ENCODE assay signal across 16 cellular contexts in genomic region chr5:97525780-97526179, GRCh38.
"Had no signal": no experiment of that assay in that cellular context is flagged by ENCODE, and none has a peak within 500 bp of the region (broad histone marks: within the 10 kb centered on the region; RNA-seq: fewer than 3 reads in every experiment).

No MANE protein-coding gene starts in this region.

- H3K9me3 ChIP-seq: esophagus squamous epithelium, lower lobe of right lung, neutrophil, thyroid gland, vagina had no signal

- H3K27ac Mint-ChIP-seq: activated CD4-positive, alpha-beta T cell treated with anti-CD3 and anti-CD28 coated beads, Interleukin-2, amount 10 ng/mL, durations not matched to agents 24 days and 14 days; activated naive CD4-positive, alpha-beta T cell treated with anti-CD3 and anti-CD28 coated beads, Interleukin-2, amount 10 ng/mL, durations not matched to agents 7 days and 5 days; activated T-helper 17 cell treated with anti-CD3 and anti-CD28 coated beads, Interleukin-2, amount 50 U/mL, for 72 hours; immature natural killer cell; naive thymus-derived CD8-positive, alpha-beta T cell; stimulated activated effector memory CD8-positive, alpha-beta T cell treated with anti-CD3 and anti-CD28 coated beads, Interleukin-12 subunit alpha, Interleukin-12 subunit beta, amount 100 ng/mL, for 72 hours had no signal

- H3K9me3 Mint-ChIP-seq: activated CD4-positive, alpha-beta T cell treated with anti-CD3 and anti-CD28 coated beads, Interleukin-2, amount 10 ng/mL, durations not matched to agents 24 days and 14 days; activated naive CD4-positive, alpha-beta T cell treated with anti-CD3 and anti-CD28 coated beads, Interleukin-2, amount 10 ng/mL, durations not matched to agents 7 days and 5 days; activated T-helper 17 cell treated with anti-CD3 and anti-CD28 coated beads, Interleukin-2, amount 50 U/mL, for 72 hours had no signal

- H3K4me1 Mint-ChIP-seq: activated CD4-positive, alpha-beta T cell treated with anti-CD3 and anti-CD28 coated beads, Interleukin-2, amount 10 ng/mL, durations not matched to agents 24 days and 14 days; activated naive CD4-positive, alpha-beta T cell treated with anti-CD3 and anti-CD28 coated beads, Interleukin-2, amount 10 ng/mL, durations not matched to agents 7 days and 5 days; activated T-helper 17 cell treated with anti-CD3 and anti-CD28 coated beads, Interleukin-2, amount 50 U/mL, for 72 hours; immature natural killer cell; naive thymus-derived CD8-positive, alpha-beta T cell; stimulated activated effector memory CD8-positive, alpha-beta T cell treated with anti-CD3 and anti-CD28 coated beads, Interleukin-12 subunit alpha, Interleukin-12 subunit beta, amount 100 ng/mL, for 72 hours had no signal

- H3K27me3 Mint-ChIP-seq: activated naive CD4-positive, alpha-beta T cell treated with anti-CD3 and anti-CD28 coated beads, Interleukin-2, amount 10 ng/mL, durations not matched to agents 7 days and 5 days; activated T-helper 17 cell treated with anti-CD3 and anti-CD28 coated beads, Interleukin-2, amount 50 U/mL, for 72 hours had no signal

- H3K4me1 ChIP-seq: esophagus squamous epithelium, lower lobe of right lung, thyroid gland, vagina had no signal

- H3K4me3 Mint-ChIP-seq: activated CD4-positive, alpha-beta T cell treated with anti-CD3 and anti-CD28 coated beads, Interleukin-2, amount 10 ng/mL, durations not matched to agents 24 days and 14 days; activated naive CD4-positive, alpha-beta T cell treated with anti-CD3 and anti-CD28 coated beads, Interleukin-2, amount 10 ng/mL, durations not matched to agents 7 days and 5 days; activated T-helper 17 cell treated with anti-CD3 and anti-CD28 coated beads, Interleukin-2, amount 50 U/mL, for 72 hours; immature natural killer cell; naive thymus-derived CD8-positive, alpha-beta T cell; stimulated activated effector memory CD8-positive, alpha-beta T cell treated with anti-CD3 and anti-CD28 coated beads, Interleukin-12 subunit alpha, Interleukin-12 subunit beta, amount 100 ng/mL, for 72 hours had no signal

- DNase-seq: activated CD4-positive, alpha-beta T cell treated with anti-CD3 and anti-CD28 coated beads, Interleukin-2, amount 10 ng/mL, durations not matched to agents 24 days and 14 days; activated CD8-positive, alpha-beta memory T cell treated with anti-CD3 and anti-CD28 coated beads for 24 hours; activated naive CD4-positive, alpha-beta T cell treated with anti-CD3 and anti-CD28 coated beads, Interleukin-2, amount 10 ng/mL, durations not matched to agents 7 days and 5 days; esophagus squamous epithelium; foreskin fibroblast; glutamatergic neuron; immature natural killer cell; lower lobe of right lung; naive thymus-derived CD8-positive, alpha-beta T cell; thyroid gland had no signal

- H3K27ac ChIP-seq: cardiac muscle cell, esophagus squamous epithelium, lower lobe of right lung, neutrophil, skin epidermis, thyroid gland, vagina had no signal

- H3K36me3 Mint-ChIP-seq: activated naive CD4-positive, alpha-beta T cell treated with anti-CD3 and anti-CD28 coated beads, Interleukin-2, amount 10 ng/mL, durations not matched to agents 7 days and 5 days; immature natural killer cell; naive thymus-derived CD8-positive, alpha-beta T cell; stimulated activated effector memory CD8-positive, alpha-beta T cell treated with anti-CD3 and anti-CD28 coated beads, Interleukin-12 subunit alpha, Interleukin-12 subunit beta, amount 100 ng/mL, for 72 hours had no signal

- H3K36me3 ChIP-seq: cardiac muscle cell, esophagus squamous epithelium, lower lobe of right lung, neutrophil, thyroid gland, vagina had no signal

- H3K4me3 ChIP-seq: cardiac muscle cell, esophagus squamous epithelium, lower lobe of right lung, skin epidermis, thyroid gland, vagina had no signal

- H3K27me3 ChIP-seq: cardiac muscle cell, esophagus squamous epithelium, neutrophil, thyroid gland, vagina had no signal

- ATAC-seq: activated T-helper 17 cell treated with anti-CD3 and anti-CD28 coated beads, Interleukin-2, amount 50 U/mL, for 72 hours; lower lobe of right lung; naive thymus-derived CD8-positive, alpha-beta T cell; stimulated activated effector memory CD8-positive, alpha-beta T cell treated with anti-CD3 and anti-CD28 coated beads, Interleukin-12 subunit alpha, Interleukin-12 subunit beta, amount 100 ng/mL, for 72 hours had no signal
